ENCODE assay signal across 8 cellular contexts in the genomic region with DNA sequence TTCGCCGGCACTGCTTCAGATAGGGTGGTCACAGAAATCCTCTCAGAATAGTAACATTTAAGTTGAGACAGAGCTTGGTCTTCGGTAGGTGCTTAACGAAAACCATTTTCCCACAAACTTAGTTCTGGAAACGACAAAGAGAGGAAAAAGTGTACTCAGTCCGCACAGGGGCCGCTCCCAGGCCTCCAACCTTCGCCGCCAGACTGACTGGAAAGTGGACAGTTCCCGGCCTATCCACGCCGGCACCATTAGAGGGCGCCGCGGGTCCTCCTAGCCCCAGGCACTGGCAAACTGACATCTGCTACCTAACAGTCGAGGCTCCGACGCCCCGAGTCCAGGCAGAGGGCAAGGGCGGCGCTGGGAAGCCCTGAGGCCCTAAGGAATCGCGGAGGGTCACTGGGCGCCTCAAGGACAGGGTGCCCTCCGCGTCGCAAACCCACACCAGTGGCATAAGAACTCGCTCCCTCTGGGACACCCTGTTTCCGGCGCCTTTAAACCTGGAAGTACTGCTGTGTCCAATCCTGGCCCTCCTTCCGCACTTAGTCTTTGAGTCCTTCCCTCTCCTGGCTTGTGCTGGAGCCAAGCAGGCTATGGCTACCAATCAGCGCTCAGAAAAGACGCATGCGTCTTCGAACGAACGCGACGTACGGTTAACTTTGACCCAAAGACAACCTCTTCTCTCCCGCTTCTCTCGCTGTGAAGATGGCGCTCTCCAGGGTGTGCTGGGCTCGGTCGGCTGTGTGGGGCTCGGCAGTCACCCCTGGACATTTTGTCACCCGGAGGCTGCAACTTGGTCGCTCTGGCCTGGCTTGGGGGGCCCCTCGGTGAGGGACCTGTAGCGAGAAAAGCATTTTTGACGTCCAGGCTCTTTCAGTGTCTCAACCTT. TPM values are rescaled to one million over a fixed set of nuclear protein-coding genes. Genes with fewer than 3 reads are reported as not detected.
DNase-seq lines count a peak whose midpoint lies in the region; ATAC-seq and TF ChIP-seq lines count a peak whose summit lies in the region.

A gene with protein sequence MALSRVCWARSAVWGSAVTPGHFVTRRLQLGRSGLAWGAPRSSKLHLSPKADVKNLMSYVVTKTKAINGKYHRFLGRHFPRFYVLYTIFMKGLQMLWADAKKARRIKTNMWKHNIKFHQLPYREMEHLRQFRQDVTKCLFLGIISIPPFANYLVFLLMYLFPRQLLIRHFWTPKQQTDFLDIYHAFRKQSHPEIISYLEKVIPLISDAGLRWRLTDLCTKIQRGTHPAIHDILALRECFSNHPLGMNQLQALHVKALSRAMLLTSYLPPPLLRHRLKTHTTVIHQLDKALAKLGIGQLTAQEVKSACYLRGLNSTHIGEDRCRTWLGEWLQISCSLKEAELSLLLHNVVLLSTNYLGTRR (plus strand): TSS at position 673 of the 886 bp plus-strand sequence. CDS start 30 bp downstream, at position 703.

- no peaks in the 10 kb centered on the region for H3K9me3 Mint-ChIP-seq in activated naive CD4-positive, alpha-beta T cell treated with anti-CD3 and anti-CD28 coated beads, Interleukin-2, amount 50 U/mL, for 24 hours

- peak; percentile 93 for DNase-seq in NCI-H1092 (lab: John Stamatoyannopoulos, UW)
- DNase-seq in glomerular endothelial cell (ENCODE audit: extremely low read depth, low read depth, low spot score) = peak; percentile 96
- DNase-seq in occipital lobe (lab: John Stamatoyannopoulos, UW) = peak; percentile 97

- H3K27ac ChIP-seq in temporal lobe (ENCODE audit: low read depth, low read length) = peak within 1 kb of the TSS; percentile 86

- peak; percentile 84 for TF ChIP-seq POLR2A in GM10847 (IDR thresholded peaks at IDR 0.05; ENCODE audit: extremely low read depth, insufficient read length)

- H3K4me3 Mint-ChIP-seq in activated naive CD4-positive, alpha-beta T cell treated with anti-CD3 and anti-CD28 coated beads, Interleukin-2, amount 50 U/mL, for 24 hours = peak within 1 kb of the TSS; percentile 98

- peak within 1 kb of the TSS; percentile 96 for H3K27ac Mint-ChIP-seq in activated naive CD4-positive, alpha-beta T cell treated with anti-CD3 and anti-CD28 coated beads, Interleukin-2, amount 50 U/mL, for 24 hours

- no peaks in the 10 kb centered on the region for H3K27me3 Mint-ChIP-seq in activated naive CD4-positive, alpha-beta T cell treated with anti-CD3 and anti-CD28 coated beads, Interleukin-2, amount 50 U/mL, for 24 hours

- H3K4me1 Mint-ChIP-seq in activated naive CD4-positive, alpha-beta T cell treated with anti-CD3 and anti-CD28 coated beads, Interleukin-2, amount 50 U/mL, for 24 hours = peaks cover 34% of the 10 kb centered on the region

- ATAC-seq in HG02610 (IDR thresholded peaks at IDR 0.05; ENCODE audit: unreplicated experiment) (peak; percentile 97), SK-N-SH treated with all-trans-retinoic acid at 6 μM for 48 hours (peak; percentile 100)

- H3K36me3 Mint-ChIP-seq in activated naive CD4-positive, alpha-beta T cell treated with anti-CD3 and anti-CD28 coated beads, Interleukin-2, amount 50 U/mL, for 24 hours = peaks cover 6% of the 10 kb centered on the region

TF ChIP-seq in SK-N-SH treated with all-trans-retinoic acid at 6 μM for 48 hours, 23 proteins besides CTCF, POLR2A, EP300 and RAD21 (continues in another document):
- TF ChIP-seq ISL1 (CRISPR knock-in tag; IDR thresholded peaks at IDR 0.05) (no peak), ZC3H10 (CRISPR knock-in tag; IDR thresholded peaks at IDR 0.05) (no peak), SNAI2 (CRISPR knock-in tag; IDR thresholded peaks at IDR 0.05) (no peak), ESRRG (CRISPR knock-in tag; IDR thresholded peaks at IDR 0.05) (no peak), ZFP30 (CRISPR knock-in tag; IDR thresholded peaks at IDR 0.05) (no peak), TOX (CRISPR knock-in tag; IDR thresholded peaks at IDR 0.05; ENCODE audit: borderline replicate concordance) (no peak), ZNF8 (CRISPR knock-in tag; IDR thresholded peaks at IDR 0.05) (no peak), PPARA (CRISPR knock-in tag; IDR thresholded peaks at IDR 0.05; ENCODE audit: borderline replicate concordance) (no peak), POU6F1 (CRISPR knock-in tag; IDR thresholded peaks at IDR 0.05; ENCODE audit: borderline replicate concordance, low read depth) (no peak), ARNTL (CRISPR knock-in tag; IDR thresholded peaks at IDR 0.05; ENCODE audit: borderline replicate concordance, low read depth) (no peak), OSR1 (CRISPR knock-in tag; IDR thresholded peaks at IDR 0.05) (no peak), RARB (CRISPR knock-in tag; IDR thresholded peaks at IDR 0.05) (no peak), ZNF565 (CRISPR knock-in tag; conservative IDR thresholded peaks at IDR 0.05; ENCODE audit: low read depth) (no peak), ZNF70 (CRISPR knock-in tag; IDR thresholded peaks at IDR 0.05) (no peak), CSDC2 (CRISPR knock-in tag; IDR thresholded peaks at IDR 0.05) (peak; percentile 19; the same call in 1 of the 2 replicates), GLIS3 (CRISPR knock-in tag; IDR thresholded peaks at IDR 0.05) (no peak), ZFP3 (CRISPR knock-in tag; IDR thresholded peaks at IDR 0.05) (0 out of 2 replicates have a peak, but pooled peaks have one; percentile 19), TCF4 (CRISPR knock-in tag; IDR thresholded peaks at IDR 0.05; ENCODE audit: borderline replicate concordance) (0 out of 2 replicates have a peak, but pooled peaks have one; percentile 32), BACH2 (CRISPR knock-in tag; IDR thresholded peaks at IDR 0.05; ENCODE audit: borderline replicate concordance) (no peak)
- TF ChIP-seq, protein P1, sequence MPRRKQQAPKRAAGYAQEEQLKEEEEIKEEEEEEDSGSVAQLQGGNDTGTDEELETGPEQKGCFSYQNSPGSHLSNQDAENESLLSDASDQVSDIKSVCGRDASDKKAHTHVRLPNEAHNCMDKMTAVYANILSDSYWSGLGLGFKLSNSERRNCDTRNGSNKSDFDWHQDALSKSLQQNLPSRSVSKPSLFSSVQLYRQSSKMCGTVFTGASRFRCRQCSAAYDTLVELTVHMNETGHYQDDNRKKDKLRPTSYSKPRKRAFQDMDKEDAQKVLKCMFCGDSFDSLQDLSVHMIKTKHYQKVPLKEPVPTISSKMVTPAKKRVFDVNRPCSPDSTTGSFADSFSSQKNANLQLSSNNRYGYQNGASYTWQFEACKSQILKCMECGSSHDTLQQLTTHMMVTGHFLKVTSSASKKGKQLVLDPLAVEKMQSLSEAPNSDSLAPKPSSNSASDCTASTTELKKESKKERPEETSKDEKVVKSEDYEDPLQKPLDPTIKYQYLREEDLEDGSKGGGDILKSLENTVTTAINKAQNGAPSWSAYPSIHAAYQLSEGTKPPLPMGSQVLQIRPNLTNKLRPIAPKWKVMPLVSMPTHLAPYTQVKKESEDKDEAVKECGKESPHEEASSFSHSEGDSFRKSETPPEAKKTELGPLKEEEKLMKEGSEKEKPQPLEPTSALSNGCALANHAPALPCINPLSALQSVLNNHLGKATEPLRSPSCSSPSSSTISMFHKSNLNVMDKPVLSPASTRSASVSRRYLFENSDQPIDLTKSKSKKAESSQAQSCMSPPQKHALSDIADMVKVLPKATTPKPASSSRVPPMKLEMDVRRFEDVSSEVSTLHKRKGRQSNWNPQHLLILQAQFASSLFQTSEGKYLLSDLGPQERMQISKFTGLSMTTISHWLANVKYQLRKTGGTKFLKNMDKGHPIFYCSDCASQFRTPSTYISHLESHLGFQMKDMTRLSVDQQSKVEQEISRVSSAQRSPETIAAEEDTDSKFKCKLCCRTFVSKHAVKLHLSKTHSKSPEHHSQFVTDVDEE (CRISPR knock-in tag; IDR thresholded peaks at IDR 0.05) = 0 out of 2 replicates have a peak, but pooled peaks have one; percentile 26
- TF ChIP-seq, protein P2, sequence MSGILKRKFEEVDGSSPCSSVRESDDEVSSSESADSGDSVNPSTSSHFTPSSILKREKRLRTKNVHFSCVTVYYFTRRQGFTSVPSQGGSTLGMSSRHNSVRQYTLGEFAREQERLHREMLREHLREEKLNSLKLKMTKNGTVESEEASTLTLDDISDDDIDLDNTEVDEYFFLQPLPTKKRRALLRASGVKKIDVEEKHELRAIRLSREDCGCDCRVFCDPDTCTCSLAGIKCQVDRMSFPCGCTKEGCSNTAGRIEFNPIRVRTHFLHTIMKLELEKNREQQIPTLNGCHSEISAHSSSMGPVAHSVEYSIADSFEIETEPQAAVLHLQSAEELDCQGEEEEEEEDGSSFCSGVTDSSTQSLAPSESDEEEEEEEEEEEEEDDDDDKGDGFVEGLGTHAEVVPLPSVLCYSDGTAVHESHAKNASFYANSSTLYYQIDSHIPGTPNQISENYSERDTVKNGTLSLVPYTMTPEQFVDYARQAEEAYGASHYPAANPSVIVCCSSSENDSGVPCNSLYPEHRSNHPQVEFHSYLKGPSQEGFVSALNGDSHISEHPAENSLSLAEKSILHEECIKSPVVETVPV (CRISPR knock-in tag; IDR thresholded peaks at IDR 0.05) = no peak
- TF ChIP-seq, protein P3, sequence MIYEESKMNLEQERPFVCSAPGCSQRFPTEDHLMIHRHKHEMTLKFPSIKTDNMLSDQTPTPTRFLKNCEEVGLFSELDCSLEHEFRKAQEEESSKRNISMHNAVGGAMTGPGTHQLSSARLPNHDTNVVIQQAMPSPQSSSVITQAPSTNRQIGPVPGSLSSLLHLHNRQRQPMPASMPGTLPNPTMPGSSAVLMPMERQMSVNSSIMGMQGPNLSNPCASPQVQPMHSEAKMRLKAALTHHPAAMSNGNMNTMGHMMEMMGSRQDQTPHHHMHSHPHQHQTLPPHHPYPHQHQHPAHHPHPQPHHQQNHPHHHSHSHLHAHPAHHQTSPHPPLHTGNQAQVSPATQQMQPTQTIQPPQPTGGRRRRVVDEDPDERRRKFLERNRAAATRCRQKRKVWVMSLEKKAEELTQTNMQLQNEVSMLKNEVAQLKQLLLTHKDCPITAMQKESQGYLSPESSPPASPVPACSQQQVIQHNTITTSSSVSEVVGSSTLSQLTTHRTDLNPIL (CRISPR knock-in tag; IDR thresholded peaks at IDR 0.05; ENCODE audit: low read depth) = no peak

RNA-seq across cellular contexts. Expression of the gene that starts here (rescaled TPM):
- total RNA-seq in glomerular endothelial cell (28.0 and 34.6 TPM in 2 replicates), occipital lobe (56.8 TPM), temporal lobe (45.0 TPM)

Comparison
In these comparisons a context has a peak if more than half of its experiments do, and no peak if none do; other contexts are left out.
1. Peak in every context shown above with its lines: DNase-seq, ATAC-seq and H3K27ac ChIP-seq.